ENCODE assay signal across 19 cellular contexts in the genomic region with DNA sequence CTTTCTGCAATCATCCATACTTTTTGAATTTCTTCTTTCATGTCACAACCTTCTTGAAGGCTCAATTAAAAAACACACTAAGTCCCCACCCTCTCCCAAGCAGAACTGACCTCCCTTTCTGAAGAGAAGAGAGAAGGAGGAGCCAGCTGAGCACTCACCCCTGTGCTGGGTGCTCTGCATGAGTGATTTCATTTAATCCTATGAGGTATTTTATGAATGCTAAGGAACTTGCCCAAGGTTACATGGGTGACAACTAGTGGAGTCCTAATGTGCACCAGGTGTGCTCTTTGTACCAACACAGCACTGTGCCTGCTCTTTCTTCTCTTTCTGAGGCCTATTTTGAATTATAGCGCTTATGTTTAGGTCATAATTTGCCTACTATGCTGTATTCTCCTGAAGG.
A peak's percentile ranks its signal among the peaks of the same experiment; 100 is the strongest.
DNase-seq lines count a peak whose midpoint lies in the region; ATAC-seq lines count a peak whose summit lies in the region.
"Had no signal": no experiment of that assay in that cellular context is flagged by ENCODE, and none has a peak within 500 bp of the region (broad histone marks: within the 10 kb centered on the region; RNA-seq: fewer than 3 reads in every experiment).

No MANE protein-coding gene starts in this region.

- H3K27ac Mint-ChIP-seq in stimulated activated effector memory CD8-positive, alpha-beta T cell treated with anti-CD3 and anti-CD28 coated beads, Interleukin-12 subunit alpha, Interleukin-12 subunit beta, amount 100 ng/mL, for 72 hours, result no peak overlapping the region
- H3K27ac Mint-ChIP-seq: CD4-positive, alpha-beta T cell had no signal

- ATAC-seq in stimulated activated effector memory CD8-positive, alpha-beta T cell treated with anti-CD3 and anti-CD28 coated beads, Interleukin-12 subunit alpha, Interleukin-12 subunit beta, amount 100 ng/mL, for 72 hours, result peak; percentile 19
- ATAC-seq in GM21360 (IDR thresholded peaks at IDR 0.05; ENCODE audit: unreplicated experiment) (no peak), HG02571 (IDR thresholded peaks at IDR 0.05; ENCODE audit: unreplicated experiment) (no peak), HG02798 (IDR thresholded peaks at IDR 0.05; ENCODE audit: poor library complexity, unreplicated experiment) (no peak)
- ATAC-seq: HepG2 had no signal

- no peaks in the 10 kb centered on the region for H3K36me3 ChIP-seq in HAP-1 (replicated peaks)
- H3K36me3 ChIP-seq in Karpas-422 (ENCODE audit: insufficient read depth, low read length), result no peaks in the 10 kb centered on the region
- H3K36me3 ChIP-seq: BE2C had no signal

- H3K9me3 ChIP-seq in HAP-1 (no peaks in the 10 kb centered on the region), Karpas-422 (ENCODE audit: low read length) (no peaks in the 10 kb centered on the region)

- no peaks in the 10 kb centered on the region for H4K20me1 ChIP-seq in Karpas-422 (ENCODE audit: insufficient read depth, low read depth, low read length)

- in situ Hi-C loops in HAP-1 (cut with MboI; ENCODE audit: low sequenced_read_pairs), result no loop called here

- no peaks in the 10 kb centered on the region for H3K9me2 ChIP-seq in Karpas-422 (replicated peaks; ENCODE audit: insufficient read depth, low read length)

- peak overlapping the region; percentile 15 for H3K4me2 ChIP-seq in Karpas-422 (ENCODE audit: low read depth, low read length, poor library complexity, severe bottlenecking)

- H3K9me3 Mint-ChIP-seq in stimulated activated effector memory CD8-positive, alpha-beta T cell treated with anti-CD3 and anti-CD28 coated beads, Interleukin-12 subunit alpha, Interleukin-12 subunit beta, amount 100 ng/mL, for 72 hours, result no peaks in the 10 kb centered on the region
- H3K9me3 Mint-ChIP-seq: CD4-positive, alpha-beta T cell had no signal

- no peak overlapping the region for H3K27ac ChIP-seq in Karpas-422 (ENCODE audit: low read length)

- no peak overlapping the region for H3K9ac ChIP-seq in Karpas-422 (ENCODE audit: low read length)

- H3K36me3 Mint-ChIP-seq in stimulated activated effector memory CD8-positive, alpha-beta T cell treated with anti-CD3 and anti-CD28 coated beads, Interleukin-12 subunit alpha, Interleukin-12 subunit beta, amount 100 ng/mL, for 72 hours, result no peaks in the 10 kb centered on the region

- H3K4me3 ChIP-seq in HAP-1, result no peak overlapping the region
- H3K4me3 ChIP-seq in Karpas-422 (ENCODE audit: low read length), result no peak overlapping the region

- H3K79me2 ChIP-seq in Karpas-422 (ENCODE audit: low read length), result no peaks in the 10 kb centered on the region

- no peak overlapping the region for H2AFZ ChIP-seq in Karpas-422 (ENCODE audit: low read length)

- no peaks in the 10 kb centered on the region for H3K4me1 Mint-ChIP-seq in stimulated activated effector memory CD8-positive, alpha-beta T cell treated with anti-CD3 and anti-CD28 coated beads, Interleukin-12 subunit alpha, Interleukin-12 subunit beta, amount 100 ng/mL, for 72 hours

- DNase-seq in HAP-1 (ENCODE audit: low spot score in 2 of 2), result peak; percentile 9 to 11
- DNase-seq in Karpas-422, result peak; percentile 42
- peak; percentile 40 for DNase-seq in kidney tubule cell (ENCODE audit: low spot score)
- DNase-seq in stimulated activated effector memory CD8-positive, alpha-beta T cell treated with anti-CD3 and anti-CD28 coated beads, Interleukin-12 subunit alpha, Interleukin-12 subunit beta, amount 100 ng/mL, for 72 hours (ENCODE audit: low spot score in 2 of 2), result no peak
- DNase-seq: BE2C; CD4-positive, alpha-beta T cell; HCEC 1CT; Kasumi-1; MM.1S; NCI-H1092 treated with DMSO at 0.1 percent for 48 hours; NCI-H2081 treated with DMSO at 0.1 percent for 48 hours; NCI-H226; NCI-H524 treated with DMSO at 0.1 percent for 48 hours; OCI-M1; SIG-M5 had no signal

- H3K4me1 ChIP-seq in HAP-1 (peaks cover 3% of the 10 kb centered on the region; the same call in 1 of the 2 replicates), Karpas-422 (ENCODE audit: low read length) (peaks cover 7% of the 10 kb centered on the region)
- H3K4me1 ChIP-seq: BE2C had no signal

- H3K27me3 ChIP-seq in HAP-1 (ENCODE audit: low read depth) (no peaks in the 10 kb centered on the region), Karpas-422 (ENCODE audit: low read length) (no peaks in the 10 kb centered on the region)
- H3K27me3 ChIP-seq: BE2C had no signal

- no peak overlapping the region for H3K4me3 Mint-ChIP-seq in stimulated activated effector memory CD8-positive, alpha-beta T cell treated with anti-CD3 and anti-CD28 coated beads, Interleukin-12 subunit alpha, Interleukin-12 subunit beta, amount 100 ng/mL, for 72 hours
- H3K4me3 Mint-ChIP-seq: CD4-positive, alpha-beta T cell had no signal

Comparison
In these comparisons a context has a peak if more than half of its experiments do, and no peak if none do; other contexts are left out.
1. DNase-seq: peak in HAP-1 (2 of 2), Karpas-422 (single experiment) and kidney tubule cell (single experiment); none in stimulated activated effector memory CD8-positive, alpha-beta T cell treated with anti-CD3 and anti-CD28 coated beads, Interleukin-12 subunit alpha, Interleukin-12 subunit beta, amount 100 ng/mL, for 72 hours (0 of 2).